Comparison of ENCODE assay signal across 10 cellular contexts in genomic region chr13:99465454-99465853, GRCh38. TPM values are rescaled to one million over a fixed set of nuclear protein-coding genes. Genes with fewer than 3 reads are reported as not detected.
DNase-seq lines count a peak whose midpoint lies in the region; ATAC-seq and TF ChIP-seq lines count a peak whose summit lies in the region.
"Had no signal": no experiment of that assay in that cellular context is flagged by ENCODE, and none has a peak within 500 bp of the region (broad histone marks: within the 10 kb centered on the region; RNA-seq: fewer than 3 reads in every experiment).

No MANE protein-coding gene starts in this region.

- H3K27me3 ChIP-seq in BLaER1: no peaks in the 10 kb centered on the region

- DNase-seq in DMS 273 treated with DMSO at 0.1 percent for 48 hours (lab: John Stamatoyannopoulos, UW) (peak; percentile 91), NCI-H524 (lab: John Stamatoyannopoulos, UW) (peak; percentile 96 to 98), foreskin fibroblast (no peak), iPS-NIHi11 (ENCODE audit: low spot score) (no peak), posterior cingulate gyrus (no peak)
- DNase-seq in activated naive CD4-positive, alpha-beta T cell treated with anti-CD3 and anti-CD28 coated beads, Interleukin-2, amount 50 U/mL, for 72 hours (ENCODE audit: low spot score in 2 of 2): no peak
- DNase-seq: central memory CD4-positive, alpha-beta T cell; NCI-H187 had no signal

- no peaks in the 10 kb centered on the region for H4K20me1 ChIP-seq in BLaER1

- peak overlapping the region; percentile 53; the same call in 1 of the 2 replicates for H3K4me2 ChIP-seq in BLaER1

- ATAC-seq in activated naive CD4-positive, alpha-beta T cell treated with anti-CD3 and anti-CD28 coated beads, Interleukin-2, amount 50 U/mL, for 72 hours: no peak
- no peak for ATAC-seq in HG03354 (IDR thresholded peaks at IDR 0.05; ENCODE audit: poor library complexity, severe bottlenecking, unreplicated experiment)

- H3K9ac ChIP-seq in BLaER1: no peak overlapping the region

- no peak for TF ChIP-seq CTCF in foreskin fibroblast (IDR thresholded peaks at IDR 0.05; ENCODE audit: low read depth, low read length)

- peaks cover 0 to 8% of the 10 kb centered on the region in 2 donors for H3K36me3 Mint-ChIP-seq in activated naive CD4-positive, alpha-beta T cell treated with anti-CD3 and anti-CD28 coated beads, Interleukin-2, amount 50 U/mL, for 72 hours

- intact Hi-C loops in posterior cingulate gyrus (cut with DNase I): no loop called here

- no peaks in the 10 kb centered on the region for H3K9me3 ChIP-seq in BLaER1

- H3K4me3 ChIP-seq in BLaER1 (no peak overlapping the region), foreskin fibroblast (ENCODE audit: low read depth in 1 of 2, low read length in 2 of 2) (no peak overlapping the region)

- no peak overlapping the region for H3K27ac ChIP-seq in BLaER1

- peaks cover 24% of the 10 kb centered on the region for H3K4me1 ChIP-seq in BLaER1

- H3K36me3 ChIP-seq in BLaER1: no peaks in the 10 kb centered on the region

- peaks cover 3 to 12% of the 10 kb centered on the region in 2 donors for H3K9me3 Mint-ChIP-seq in activated naive CD4-positive, alpha-beta T cell treated with anti-CD3 and anti-CD28 coated beads, Interleukin-2, amount 50 U/mL, for 72 hours

- peak overlapping the region; percentile 87 to 93 for H3K27ac Mint-ChIP-seq in activated naive CD4-positive, alpha-beta T cell treated with anti-CD3 and anti-CD28 coated beads, Interleukin-2, amount 50 U/mL, for 72 hours

RNA-seq across cellular contexts. Expression of gene TM9SF2, which starts 35.8 kb away (rescaled TPM):
- total RNA-seq in activated naive CD4-positive, alpha-beta T cell treated with anti-CD3 and anti-CD28 coated beads, Interleukin-2, amount 50 U/mL, for 72 hours: 10 to 100 TPM; 44.0 to 49.0 TPM

Comparison
In these comparisons a context has a peak if more than half of its experiments do, and no peak if none do; other contexts are left out.
1. DNase-seq: peak in DMS 273 treated with DMSO at 0.1 percent for 48 hours (single experiment) and NCI-H524 (2 of 2); none in activated naive CD4-positive, alpha-beta T cell treated with anti-CD3 and anti-CD28 coated beads, Interleukin-2, amount 50 U/mL, for 72 hours (0 of 2), foreskin fibroblast (0 of 2), iPS-NIHi11 (single experiment) and posterior cingulate gyrus (0 of 10).